ENCODE assay signal across 15 cellular contexts in genomic region chr21:44539991-44540666, GRCh38. TPM values are rescaled to one million over a fixed set of nuclear protein-coding genes. Genes with fewer than 3 reads are reported as not detected.
DNase-seq lines count a peak whose midpoint lies in the region; ATAC-seq, FAIRE-seq and TF ChIP-seq lines count a peak whose summit lies in the region.
"Had no signal": no experiment of that assay in that cellular context is flagged by ENCODE, and none has a peak within 500 bp of the region (broad histone marks: within the 10 kb centered on the region; RNA-seq: fewer than 3 reads in every experiment).

A gene with protein sequence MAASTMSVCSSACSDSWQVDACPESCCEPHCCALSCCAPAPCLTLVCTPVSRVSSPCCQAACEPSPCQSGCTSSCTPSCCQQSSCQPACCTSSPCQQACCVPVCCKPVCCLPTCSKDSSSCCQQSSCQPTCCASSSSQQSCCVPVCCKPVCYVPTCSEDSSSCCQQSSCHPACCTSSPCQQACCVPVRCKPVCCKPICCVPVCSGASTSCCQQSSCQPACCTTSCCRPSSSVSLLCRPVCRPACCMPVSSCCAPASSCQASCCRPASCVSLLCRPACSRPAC (minus strand): TSS chr21:44540195. CDS start chr21:44540150, 45 bp downstream.

- H3K4me3 ChIP-seq in coronary artery (no peak within 1 kb of the TSS), neuronal stem cell (ENCODE audit: low read length in 2 of 2) (no peak within 1 kb of the TSS), upper lobe of right lung (no peak within 1 kb of the TSS), breast epithelium (no peak within 1 kb of the TSS)

- no peak within 1 kb of the TSS for H2BK120ac ChIP-seq in neuronal stem cell (ENCODE audit: low read depth, low read length)

- peak within 1 kb of the TSS; percentile 53 for H3K18ac ChIP-seq in neuronal stem cell (ENCODE audit: low read length)

- no peak within 1 kb of the TSS for H3K27ac ChIP-seq in coronary artery
- no peak within 1 kb of the TSS for H3K27ac ChIP-seq in neuronal stem cell (replicated peaks; ENCODE audit: low read length)
- H3K27ac ChIP-seq in upper lobe of right lung = no peak within 1 kb of the TSS
- H3K27ac ChIP-seq in breast epithelium = no peak within 1 kb of the TSS

- H3K27me3 ChIP-seq in neuronal stem cell (ENCODE audit: control insufficient read depth in 3 of 3, insufficient read depth in 3 of 3, low read depth in 1 of 3, low read length in 3 of 3) (peaks cover 0 to 15% (median 0%) of the 10 kb centered on the region in 3 experiments), upper lobe of right lung (peaks cover 4% of the 10 kb centered on the region), breast epithelium (peaks cover 0 to 6% of the 10 kb centered on the region in 2 donors)

- H3K9me3 ChIP-seq in neuronal stem cell (replicated peaks in 1 of 2; ENCODE audit: control insufficient read depth in 2 of 2, insufficient read depth in 1 of 2, low read depth in 1 of 2, low read length in 2 of 2) (peaks cover 3 to 9% of the 10 kb centered on the region in 2 donors), upper lobe of right lung (no peaks in the 10 kb centered on the region), breast epithelium (peaks cover 0 to 14% of the 10 kb centered on the region in 2 donors)

- H3K4ac ChIP-seq in neuronal stem cell (ENCODE audit: low read length) = no peak within 1 kb of the TSS

- DNase-seq in activated effector memory CD4-positive, alpha-beta T cell treated with anti-CD3 and anti-CD28 coated beads, Interleukin-2, amount 50 U/mL, for 16 hours = peak; percentile 55
- no peak for DNase-seq in activated effector memory CD4-positive, alpha-beta T cell treated with Interleukin-2 at 50 U/mL for 16 hours
- DNase-seq in coronary artery (ENCODE audit: low spot score) (peak; percentile 52), neuronal stem cell (ENCODE audit: low spot score) (no peak), upper lobe of right lung (peak; percentile 52), breast epithelium (ENCODE audit: low spot score in 2 of 2) (no peak), GM12891 (ENCODE audit: insufficient read length, low spot score) (no peak)
- no peak for DNase-seq in stimulated activated CD4-positive, alpha-beta T cell treated with anti-CD3 and anti-CD28 coated beads, Interleukin-2, amount 100 ng/mL, for 48 hours
- DNase-seq: C1 segment of cervical spinal cord, Kasumi-1, NCI-H1417, NCI-H2029 treated with DMSO at 0.1 percent for 48 hours, NCI-H510A, NCI-H82 had no signal

- ATAC-seq in upper lobe of right lung = no peak

- intact Hi-C loops in upper lobe of right lung (cut with DNase I) = no loop called here
- intact Hi-C loops in breast epithelium (cut with DNase I; ENCODE audit: low total_unique reads) = no loop called here

- no CpG with 5 or more reads among the region's 21 CpGs for WGBS in neuronal stem cell (ENCODE audit: extremely low coverage in 2 of 2, insufficient read length in 2 of 2, insufficient replicate concordance in 1 of 2), 2 donors

- H4K91ac ChIP-seq in neuronal stem cell (ENCODE audit: low read depth, low read length, poor library complexity) = no peak within 1 kb of the TSS

- H3K14ac ChIP-seq in neuronal stem cell (ENCODE audit: low read length) = peak within 1 kb of the TSS; percentile 92

- no peak for FAIRE-seq in GM12891 (lab: Jason Lieb, UNC)
- FAIRE-seq: A204.1 had no signal

- H2BK12ac ChIP-seq in neuronal stem cell (ENCODE audit: low read length) = peak within 1 kb of the TSS; percentile 82

- no peak within 1 kb of the TSS for H3K23ac ChIP-seq in neuronal stem cell (ENCODE audit: low read depth, low read length, poor library complexity)

- no peak within 1 kb of the TSS for H3K4me2 ChIP-seq in neuronal stem cell (ENCODE audit: insufficient read depth, low read length, poor library complexity, severe bottlenecking)

- peak within 1 kb of the TSS; percentile 27 for H3K9ac ChIP-seq in neuronal stem cell (ENCODE audit: low read depth, low read length, poor library complexity)

- no peaks in the 10 kb centered on the region for H3K36me3 ChIP-seq in neuronal stem cell (replicated peaks in 1 of 2; ENCODE audit: control insufficient read depth in 2 of 2, insufficient read depth in 2 of 2, low read length in 2 of 2)
- no peaks in the 10 kb centered on the region for H3K36me3 ChIP-seq in upper lobe of right lung
- H3K36me3 ChIP-seq in breast epithelium = no peaks in the 10 kb centered on the region

- H3K4me1 ChIP-seq in neuronal stem cell (ENCODE audit: control insufficient read depth in 2 of 2, insufficient read depth in 1 of 2, low read depth in 1 of 2, low read length in 2 of 2) = no peaks in the 10 kb centered on the region
- no peaks in the 10 kb centered on the region for H3K4me1 ChIP-seq in upper lobe of right lung
- H3K4me1 ChIP-seq in breast epithelium = no peaks in the 10 kb centered on the region

- no peak within 1 kb of the TSS for H2BK5ac ChIP-seq in neuronal stem cell (ENCODE audit: low read length)

- no peak within 1 kb of the TSS for H4K8ac ChIP-seq in neuronal stem cell (ENCODE audit: low read depth, low read length)

- H2AK5ac ChIP-seq in neuronal stem cell (ENCODE audit: low read depth, low read length) = peak within 1 kb of the TSS; percentile 49

- no peak for TF ChIP-seq POLR2A in breast epithelium (IDR thresholded peaks at IDR 0.05)
- TF ChIP-seq POLR2A in GM12891 (IDR thresholded peaks at IDR 0.05; ENCODE audit: low read depth, low read length) = no peak

- H2BK15ac ChIP-seq in neuronal stem cell (ENCODE audit: low read length) = peak within 1 kb of the TSS; percentile 46

- no peaks in the 10 kb centered on the region for H3K79me1 ChIP-seq in neuronal stem cell (ENCODE audit: low read depth, low read length)

- no peak within 1 kb of the TSS for H2AFZ ChIP-seq in neuronal stem cell (ENCODE audit: low read length)

- TF ChIP-seq CTCF in coronary artery (IDR thresholded peaks at IDR 0.05) (no peak), upper lobe of right lung (IDR thresholded peaks at IDR 0.05) (no peak), breast epithelium (IDR thresholded peaks at IDR 0.05) (no peak)

TF ChIP-seq in GM12891, 5 proteins besides CTCF, POLR2A, EP300 and RAD21:
- TF ChIP-seq POU2F2 (IDR thresholded peaks at IDR 0.05; ENCODE audit: low read depth, low read length) (no peak), SPI1 (IDR thresholded peaks at IDR 0.05; ENCODE audit: low read depth, low read length) (no peak), PAX5 (IDR thresholded peaks at IDR 0.05; ENCODE audit: insufficient read depth, low read length, severe bottlenecking) (no peak), TAF1 (IDR thresholded peaks at IDR 0.05; ENCODE audit: low read depth, low read length) (no peak), POLR2AphosphoS5 (IDR thresholded peaks at IDR 0.05; ENCODE audit: low read depth, low read length) (no peak)

RNA-seq across cellular contexts. Expression of the gene that starts here (rescaled TPM):
- polyA plus RNA-seq in neuronal stem cell (2013, experiment 1 of 2) = not detected
- polyA plus RNA-seq in neuronal stem cell (2013, experiment 2 of 2) = not detected
- total RNA-seq in upper lobe of right lung (not detected), breast epithelium (not detected)
- not detected for polyA plus RNA-seq in GM12891 (2012; ENCODE audit: low read depth, missing spikeins)

Comparison
In these comparisons a context has a peak if more than half of its experiments do, and no peak if none do; other contexts are left out.
1. DNase-seq: peak in activated effector memory CD4-positive, alpha-beta T cell treated with anti-CD3 and anti-CD28 coated beads, Interleukin-2, amount 50 U/mL, for 16 hours (single experiment) and coronary artery (single experiment); none in activated effector memory CD4-positive, alpha-beta T cell treated with Interleukin-2 at 50 U/mL for 16 hours (single experiment), neuronal stem cell (single experiment), breast epithelium (0 of 2), stimulated activated CD4-positive, alpha-beta T cell treated with anti-CD3 and anti-CD28 coated beads, Interleukin-2, amount 100 ng/mL, for 48 hours (0 of 2) and GM12891 (single experiment).
2. Peak in DNase-seq in upper lobe of right lung; RNA of the gene not detected or under 1 TPM.